In the genomic region with DNA sequence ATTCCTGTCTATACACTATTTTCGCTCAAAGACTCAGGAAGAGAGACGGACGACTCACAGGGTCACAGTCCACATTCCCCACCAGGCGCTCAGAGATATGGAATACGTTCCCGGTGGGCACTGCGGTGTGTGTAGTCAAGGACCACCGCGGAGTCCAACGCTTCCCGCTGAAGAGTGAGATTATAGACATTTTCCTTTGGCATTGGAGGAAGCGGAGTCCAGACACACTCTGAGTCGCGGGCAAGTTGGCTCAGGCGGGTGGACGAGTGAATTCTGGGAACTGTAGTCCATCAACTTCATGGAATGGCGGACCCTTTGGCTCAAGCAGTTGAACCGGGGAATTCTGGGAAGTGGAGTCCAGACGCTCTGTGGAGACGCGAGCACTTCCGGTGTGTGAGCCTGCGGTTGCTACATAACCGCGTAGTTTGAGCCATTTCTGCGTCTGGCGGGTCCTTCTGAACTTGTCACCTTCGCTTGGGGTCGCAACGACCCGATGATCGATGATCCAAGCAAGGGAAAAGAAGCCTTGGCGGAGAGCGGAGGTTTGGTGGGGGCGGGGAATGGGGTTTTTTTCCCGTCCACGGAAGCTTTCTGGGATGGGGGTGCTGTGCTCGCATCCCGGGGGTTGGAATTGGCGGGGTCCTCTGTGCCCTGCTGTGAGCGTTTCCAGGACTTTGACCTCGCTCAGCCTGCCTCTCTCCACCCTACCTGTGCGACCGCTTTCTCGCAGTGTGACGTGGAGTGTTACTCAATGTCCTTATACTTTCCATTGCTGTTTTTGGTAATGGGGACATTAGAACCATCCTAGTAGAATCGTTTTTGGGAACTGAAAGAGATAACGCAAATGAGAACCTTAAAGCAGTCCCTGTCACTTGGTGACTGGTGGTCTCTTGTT, we compare ENCODE assay signal across 8 cellular contexts. TPM values are rescaled to one million over a fixed set of nuclear protein-coding genes. Genes with fewer than 3 reads are reported as not detected.
DNase-seq lines count a peak whose midpoint lies in the region; ATAC-seq and FAIRE-seq lines count a peak whose summit lies in the region.

A gene (plus strand): TSS at position 392 of the 895 bp plus-strand sequence. CDS start 4,122 bp downstream, outside the sequence.

- H3K4me3 ChIP-seq in mesodermal cell (ENCODE audit: extremely low read depth, insufficient read depth, low read length, poor library complexity, severe bottlenecking), result peak within 1 kb of the TSS; percentile 80

- H3K27ac ChIP-seq in mesodermal cell (ENCODE audit: low read depth, low read length, severe bottlenecking), result peak within 1 kb of the TSS; percentile 51

- no peaks in the 10 kb centered on the region for H3K9me3 ChIP-seq in mesodermal cell (ENCODE audit: control insufficient read depth, low read length)

- peaks cover 2% of the 10 kb centered on the region for H3K4me1 ChIP-seq in mesodermal cell (ENCODE audit: control insufficient read depth, insufficient read depth, low read length, poor library complexity, severe bottlenecking)

- DNase-seq in Caki2 (ENCODE audit: low read depth), result peak; percentile 89
- DNase-seq in HT1080 (ENCODE audit: low read depth), result peak; percentile 91
- peak; percentile 97 for DNase-seq in NOMO-1 treated with dmso at 0.1 percent for 144 hours (lab: John Stamatoyannopoulos, UW; ENCODE audit: unreplicated experiment)
- DNase-seq in activated CD8-positive, alpha-beta memory T cell treated with anti-CD3 and anti-CD28 coated beads, Interleukin-2, amount 50 U/mL, for 24 hours (ENCODE audit: extremely low read depth), result peak; percentile 56
- DNase-seq in stimulated activated CD8-positive, alpha-beta memory T cell treated with anti-CD3 and anti-CD28 coated beads, Interleukin-15, amount 100 ng/mL, for 24 hours (ENCODE audit: low read depth), result peak; percentile 45

- H3K36me3 ChIP-seq in mesodermal cell (ENCODE audit: control insufficient read depth, insufficient read depth, low read length), result peaks cover 13% of the 10 kb centered on the region

- FAIRE-seq in endometrium (lab: Jason Lieb, UNC), result peak; percentile 91

- in situ Hi-C loops in Caki2 (cut with HindIII; ENCODE audit: low pct_unique_long_range_greater_than_20kb, low sequenced_read_pairs), result no loop called here

- 0 to 4% methylated on average over 31 to 35 of the region's 48 CpGs for WGBS in mesodermal cell (ENCODE audit: insufficient coverage in 2 of 2), 2 experiments

- peak; percentile 90 for ATAC-seq in GM21367 (IDR thresholded peaks at IDR 0.05; ENCODE audit: unreplicated experiment)

RNA-seq across cellular contexts. Expression of the gene that starts here (rescaled TPM):
- 4.8 and 6.9 TPM in 2 replicates for total RNA-seq in Caki2 (2014; rRNA removed; shearing (Covaris generic); ENCODE audit: low replicate concordance)
- total RNA-seq in HT1080 (2014; rRNA removed; shearing (Covaris generic)), result 2.6 and 5.3 TPM in 2 replicates
- polyA plus RNA-seq in HT1080 (2015; cell fraction: cytosol; rRNA removed), result 1.6 and 2.1 TPM in 2 replicates
- 7.3 and 7.7 TPM in 2 replicates for polyA plus RNA-seq in HT1080 (2015; cell fraction: nucleus; rRNA removed)
- polyA plus RNA-seq in mesodermal cell (2013, experiment 1 of 2), result 2.7 TPM
- 2.9 TPM for polyA plus RNA-seq in mesodermal cell (2013, experiment 2 of 2)

Comparison
In these comparisons a context has a peak if more than half of its experiments do, and no peak if none do; other contexts are left out.
1. Peak in every context shown above with its lines: DNase-seq, ATAC-seq, H3K4me3 ChIP-seq and H3K27ac ChIP-seq.
2. DNase-seq: peak in every context shown above with its lines; median percentile 97 in NOMO-1 treated with dmso at 0.1 percent for 144 hours; 91 in HT1080; 89 in Caki2; 56 in activated CD8-positive, alpha-beta memory T cell treated with anti-CD3 and anti-CD28 coated beads, Interleukin-2, amount 50 U/mL, for 24 hours; 45 in stimulated activated CD8-positive, alpha-beta memory T cell treated with anti-CD3 and anti-CD28 coated beads, Interleukin-15, amount 100 ng/mL, for 24 hours.